8 cellular contexts compared by ENCODE assay signal in genomic region chr17:44350733-44351226, GRCh38. TPM values are rescaled to one million over a fixed set of nuclear protein-coding genes. Genes with fewer than 3 reads are reported as not detected.
A peak's percentile ranks its signal among the peaks of the same experiment; 100 is the strongest.
DNase-seq lines count a peak whose midpoint lies in the region; ATAC-seq and TF ChIP-seq lines count a peak whose summit lies in the region.

No MANE protein-coding gene starts in this region.

- CTCF ChIA-PET in CD4-positive, alpha-beta T cell (lab: Charles Lee) = interaction anchor here (0.9 to 1.5 kb wide), 4 partner anchors 11 to 147 kb away, joined by 3 to 4 read pairs (median 3); partner anchors contain the start of gene FAM171A2

- H3K36me3 Mint-ChIP-seq in CD4-positive, alpha-beta T cell (ENCODE audit: low read depth) = peaks cover under 1% of the 10 kb centered on the region

- no peaks in the 10 kb centered on the region for H3K9me3 ChIP-seq in CD4-positive, alpha-beta T cell (ENCODE audit: control insufficient read depth, low read length)
- no peaks in the 10 kb centered on the region for H3K9me3 ChIP-seq in SJSA1 (replicated peaks)

- DNase-seq in CD4-positive, alpha-beta T cell = peak; percentile 53 to 76 (median 64)
- DNase-seq in HFF-Myc (ENCODE audit: extremely low read depth, low read depth) (no peak), SJSA1 (ENCODE audit: low read depth in 1 of 2, low spot score in 2 of 2) (peak; percentile 54 to 75), Right ventricle myocardium inferior (ENCODE audit: missing footprints) (peak; percentile 84), renal cortical epithelial cell (ENCODE audit: low read depth) (peak; percentile 33)
- DNase-seq in activated naive CD4-positive, alpha-beta T cell treated with Interleukin-2 at 50 U/mL for 16 hours = peak; percentile 75

- no peak overlapping the region for H3K27ac ChIP-seq in CD4-positive, alpha-beta T cell (ENCODE audit: low read depth, low read length)
- H3K27ac ChIP-seq in SJSA1 = no peak overlapping the region

- H3K4me1 Mint-ChIP-seq in CD4-positive, alpha-beta T cell (ENCODE audit: low read depth) = peaks cover 17% of the 10 kb centered on the region

- H3K27me3 ChIP-seq in CD4-positive, alpha-beta T cell (ENCODE audit: control insufficient read depth, insufficient read depth, low read length) = no peaks in the 10 kb centered on the region
- H3K27me3 ChIP-seq in SJSA1 (replicated peaks) = no peaks in the 10 kb centered on the region

- intact Hi-C loops in CD4-positive, alpha-beta T cell (cut with DNase I, micrococcal nuclease) = loop anchor here in 1 of 2 experiments (1.0 kb wide), 1 partner anchor 140 kb away; no protein-coding TSS in a partner anchor
- intact Hi-C loops in Right ventricle myocardium inferior (cut with DNase I) = no loop called here

- H3K4me3 Mint-ChIP-seq in CD4-positive, alpha-beta T cell = peak overlapping the region; percentile 52

- no peaks in the 10 kb centered on the region for H3K9me3 Mint-ChIP-seq in CD4-positive, alpha-beta T cell

- peaks cover 4% of the 10 kb centered on the region for H3K4me1 ChIP-seq in SJSA1 (replicated peaks)

- peaks cover 4% of the 10 kb centered on the region for H3K27me3 Mint-ChIP-seq in CD4-positive, alpha-beta T cell

- ATAC-seq in CD4-positive, alpha-beta T cell (ENCODE audit: poor library complexity) = peak; percentile 79
- ATAC-seq in Right ventricle myocardium inferior = peak; percentile 45
- ATAC-seq in GM21367 (IDR thresholded peaks at IDR 0.05; ENCODE audit: unreplicated experiment) = no peak
- ATAC-seq in HG02623 (IDR thresholded peaks at IDR 0.05; ENCODE audit: unreplicated experiment) = no peak

- no peak overlapping the region for H3K4me3 ChIP-seq in HFF-Myc (replicated peaks; ENCODE audit: low read depth, low read length)
- H3K4me3 ChIP-seq in SJSA1 = no peak overlapping the region

- POLR2A ChIA-PET in CD4-positive, alpha-beta T cell (lab: Charles Lee) = interaction anchor here (1.0 to 1.7 kb wide), 2 partner anchors 24 to 134 kb away, joined by 3 to 6 read pairs; no protein-coding TSS in a partner anchor

- no peak overlapping the region for H3K27ac Mint-ChIP-seq in CD4-positive, alpha-beta T cell

- peak; percentile 83 for TF ChIP-seq CTCF in CD4-positive, alpha-beta T cell (IDR thresholded peaks at IDR 0.05)
- TF ChIP-seq CTCF in HFF-Myc (IDR thresholded peaks at IDR 0.05; ENCODE audit: low read depth, low read length, missing control alignments) = peak; percentile 84

- H3K36me3 ChIP-seq in SJSA1 = peaks cover 30% of the 10 kb centered on the region

RNA-seq across cellular contexts. Expression of gene GRN, which starts 5.7 kb away (rescaled TPM):
- 10 to 100 TPM; 15.3 to 16.1 TPM for total RNA-seq in CD4-positive, alpha-beta T cell
- total RNA-seq in SJSA1 (2014; rRNA removed; shearing (Covaris generic)) = 190 and 246 TPM in 2 replicates
- total RNA-seq in Right ventricle myocardium inferior (150 TPM), renal cortical epithelial cell (213 and 601 TPM in 2 replicates)

RNA-seq across cellular contexts. Expression of gene FAM171A2, which starts 12.9 kb away (rescaled TPM):
- under 1 TPM; 0.08 to 0.19 TPM for total RNA-seq in CD4-positive, alpha-beta T cell
- total RNA-seq in SJSA1 (2014; rRNA removed; shearing (Covaris generic)) = 6.9 and 8.6 TPM in 2 replicates
- total RNA-seq in Right ventricle myocardium inferior (0.70 TPM), renal cortical epithelial cell (2.7 and 2.8 TPM in 2 replicates)

RNA-seq across cellular contexts. Expression of gene SLC25A39, which starts 26.2 kb away (rescaled TPM):
- total RNA-seq in CD4-positive, alpha-beta T cell = 10 to 100 TPM; 55.5 to 65.5 TPM
- 129 and 159 TPM in 2 replicates for total RNA-seq in SJSA1 (2014; rRNA removed; shearing (Covaris generic))
- total RNA-seq in Right ventricle myocardium inferior (50.6 TPM), renal cortical epithelial cell (78.7 and 84.9 TPM in 2 replicates)

RNA-seq across cellular contexts. Expression of gene ITGA2B, which starts 38.7 kb away (rescaled TPM):
- total RNA-seq in CD4-positive, alpha-beta T cell = under 1 TPM; 0.85 to 0.87 TPM
- total RNA-seq in SJSA1 (2014; rRNA removed; shearing (Covaris generic)) = 0.29 TPM in 1 of 2 replicates, not detected in the other
- 0.78 TPM for total RNA-seq in Right ventricle myocardium inferior
- 0.60 TPM in 1 of 2 replicates, not detected in the other for total RNA-seq in renal cortical epithelial cell

RNA-seq across cellular contexts. Expression of gene RUNDC3A, which starts 42.4 kb away (rescaled TPM):
- not detected for total RNA-seq in CD4-positive, alpha-beta T cell
- total RNA-seq in SJSA1 (2014; rRNA removed; shearing (Covaris generic)) = not detected in 2 replicates
- total RNA-seq in Right ventricle myocardium inferior = 0.49 TPM
- total RNA-seq in renal cortical epithelial cell = 2.9 and 3.8 TPM in 2 replicates

Comparison
In these comparisons a context has a peak if more than half of its experiments do, and no peak if none do; other contexts are left out.
1. ATAC-seq: peak in CD4-positive, alpha-beta T cell (single experiment) and Right ventricle myocardium inferior (single experiment); none in GM21367 (single experiment) and HG02623 (single experiment).